8 cellular contexts compared by ENCODE assay signal in genomic region chrX:70434352-70434866, GRCh38.
DNase-seq lines count a peak whose midpoint lies in the region; ATAC-seq, FAIRE-seq and TF ChIP-seq lines count a peak whose summit lies in the region.

No MANE protein-coding gene starts in this region.

- H3K4me1 Mint-ChIP-seq in nephron: no peaks in the 10 kb centered on the region

- peak; percentile 76 for FAIRE-seq in RCC 7860 (lab: Jason Lieb, UNC)

- peak overlapping the region; percentile 89 to 91 (median 90) for H3K4me3 Mint-ChIP-seq in nephron

- ATAC-seq in GM21737 (IDR thresholded peaks at IDR 0.05; ENCODE audit: unreplicated experiment): peak; percentile 69

- H3K27me3 Mint-ChIP-seq in nephron (ENCODE audit: low read depth): peaks cover 35% of the 10 kb centered on the region

- H3K36me3 Mint-ChIP-seq in nephron (ENCODE audit: low read depth): no peaks in the 10 kb centered on the region

- DNase-seq in DMS153 treated with DMSO at 0.1 percent for 48 hours (lab: John Stamatoyannopoulos, UW; ENCODE audit: unreplicated experiment) (peak; percentile 61), Kasumi-1 (lab: John Stamatoyannopoulos, UW) (peak; percentile 52 to 55), RCC 7860 (ENCODE audit: low spot score) (peak; percentile 61), fibroblast of the conjunctiva (ENCODE audit: low read depth) (peak; percentile 55), substantia nigra (lab: John Stamatoyannopoulos, UW) (peak; percentile 13 to 90 (median 69))
- peak; percentile 86 for DNase-seq in activated effector memory CD4-positive, alpha-beta T cell treated with anti-CD3 and anti-CD28 coated beads, Interleukin-2, amount 50 U/mL, for 16 hours

- TF ChIP-seq CTCF in nephron (IDR thresholded peaks at IDR 0.05; ENCODE audit: unreplicated experiment in 3 of 3): no peak

- H3K27ac ChIP-seq in substantia nigra (ENCODE audit: low read depth, low read length, poor library complexity, severe bottlenecking): peak overlapping the region; percentile 78

- peaks cover 3% of the 10 kb centered on the region for H3K9me3 Mint-ChIP-seq in nephron

- H3K27ac Mint-ChIP-seq in nephron: peak overlapping the region in 2 of 3 experiments; percentile 78 to 86

Comparison
In these comparisons a context has a peak if more than half of its experiments do, and no peak if none do; other contexts are left out.
1. Peak in every context shown above with its lines: DNase-seq, ATAC-seq and H3K27ac ChIP-seq.